1 cellular context compared by ENCODE assay signal in the genomic region with DNA sequence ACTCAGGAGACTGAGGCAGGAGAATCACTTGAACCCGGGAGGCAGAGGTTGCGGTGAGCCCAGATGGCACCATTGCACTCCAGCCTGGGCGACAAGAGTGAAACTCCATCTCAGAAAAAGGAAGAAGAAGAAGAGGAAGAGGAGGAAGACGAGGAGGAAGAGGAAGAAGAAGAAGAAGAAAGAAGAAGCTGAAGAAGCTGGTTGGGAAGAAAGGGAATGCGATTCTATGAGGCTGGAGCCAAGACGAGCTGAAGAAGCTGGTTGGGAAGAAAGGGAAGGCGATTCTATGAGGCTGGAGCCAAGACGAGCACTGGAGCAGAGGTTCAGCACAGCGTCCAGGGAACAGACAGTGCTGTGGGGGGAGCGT.
TF ChIP-seq lines count a peak whose summit lies in the region.

No MANE protein-coding gene starts in this region.

TF ChIP-seq in K562, 482 proteins besides CTCF, POLR2A, EP300 and RAD21:
- TF ChIP-seq, protein P1, sequence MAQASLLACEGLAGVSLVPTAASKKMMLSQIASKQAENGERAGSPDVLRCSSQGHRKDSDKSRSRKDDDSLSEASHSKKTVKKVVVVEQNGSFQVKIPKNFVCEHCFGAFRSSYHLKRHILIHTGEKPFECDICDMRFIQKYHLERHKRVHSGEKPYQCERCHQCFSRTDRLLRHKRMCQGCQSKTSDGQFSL (CRISPR knock-in tag; IDR thresholded peaks at IDR 0.05), result no peak
- TF ChIP-seq, protein P1 (tag; IDR thresholded peaks at IDR 0.05), result no peak
- TF ChIP-seq, protein P2, sequence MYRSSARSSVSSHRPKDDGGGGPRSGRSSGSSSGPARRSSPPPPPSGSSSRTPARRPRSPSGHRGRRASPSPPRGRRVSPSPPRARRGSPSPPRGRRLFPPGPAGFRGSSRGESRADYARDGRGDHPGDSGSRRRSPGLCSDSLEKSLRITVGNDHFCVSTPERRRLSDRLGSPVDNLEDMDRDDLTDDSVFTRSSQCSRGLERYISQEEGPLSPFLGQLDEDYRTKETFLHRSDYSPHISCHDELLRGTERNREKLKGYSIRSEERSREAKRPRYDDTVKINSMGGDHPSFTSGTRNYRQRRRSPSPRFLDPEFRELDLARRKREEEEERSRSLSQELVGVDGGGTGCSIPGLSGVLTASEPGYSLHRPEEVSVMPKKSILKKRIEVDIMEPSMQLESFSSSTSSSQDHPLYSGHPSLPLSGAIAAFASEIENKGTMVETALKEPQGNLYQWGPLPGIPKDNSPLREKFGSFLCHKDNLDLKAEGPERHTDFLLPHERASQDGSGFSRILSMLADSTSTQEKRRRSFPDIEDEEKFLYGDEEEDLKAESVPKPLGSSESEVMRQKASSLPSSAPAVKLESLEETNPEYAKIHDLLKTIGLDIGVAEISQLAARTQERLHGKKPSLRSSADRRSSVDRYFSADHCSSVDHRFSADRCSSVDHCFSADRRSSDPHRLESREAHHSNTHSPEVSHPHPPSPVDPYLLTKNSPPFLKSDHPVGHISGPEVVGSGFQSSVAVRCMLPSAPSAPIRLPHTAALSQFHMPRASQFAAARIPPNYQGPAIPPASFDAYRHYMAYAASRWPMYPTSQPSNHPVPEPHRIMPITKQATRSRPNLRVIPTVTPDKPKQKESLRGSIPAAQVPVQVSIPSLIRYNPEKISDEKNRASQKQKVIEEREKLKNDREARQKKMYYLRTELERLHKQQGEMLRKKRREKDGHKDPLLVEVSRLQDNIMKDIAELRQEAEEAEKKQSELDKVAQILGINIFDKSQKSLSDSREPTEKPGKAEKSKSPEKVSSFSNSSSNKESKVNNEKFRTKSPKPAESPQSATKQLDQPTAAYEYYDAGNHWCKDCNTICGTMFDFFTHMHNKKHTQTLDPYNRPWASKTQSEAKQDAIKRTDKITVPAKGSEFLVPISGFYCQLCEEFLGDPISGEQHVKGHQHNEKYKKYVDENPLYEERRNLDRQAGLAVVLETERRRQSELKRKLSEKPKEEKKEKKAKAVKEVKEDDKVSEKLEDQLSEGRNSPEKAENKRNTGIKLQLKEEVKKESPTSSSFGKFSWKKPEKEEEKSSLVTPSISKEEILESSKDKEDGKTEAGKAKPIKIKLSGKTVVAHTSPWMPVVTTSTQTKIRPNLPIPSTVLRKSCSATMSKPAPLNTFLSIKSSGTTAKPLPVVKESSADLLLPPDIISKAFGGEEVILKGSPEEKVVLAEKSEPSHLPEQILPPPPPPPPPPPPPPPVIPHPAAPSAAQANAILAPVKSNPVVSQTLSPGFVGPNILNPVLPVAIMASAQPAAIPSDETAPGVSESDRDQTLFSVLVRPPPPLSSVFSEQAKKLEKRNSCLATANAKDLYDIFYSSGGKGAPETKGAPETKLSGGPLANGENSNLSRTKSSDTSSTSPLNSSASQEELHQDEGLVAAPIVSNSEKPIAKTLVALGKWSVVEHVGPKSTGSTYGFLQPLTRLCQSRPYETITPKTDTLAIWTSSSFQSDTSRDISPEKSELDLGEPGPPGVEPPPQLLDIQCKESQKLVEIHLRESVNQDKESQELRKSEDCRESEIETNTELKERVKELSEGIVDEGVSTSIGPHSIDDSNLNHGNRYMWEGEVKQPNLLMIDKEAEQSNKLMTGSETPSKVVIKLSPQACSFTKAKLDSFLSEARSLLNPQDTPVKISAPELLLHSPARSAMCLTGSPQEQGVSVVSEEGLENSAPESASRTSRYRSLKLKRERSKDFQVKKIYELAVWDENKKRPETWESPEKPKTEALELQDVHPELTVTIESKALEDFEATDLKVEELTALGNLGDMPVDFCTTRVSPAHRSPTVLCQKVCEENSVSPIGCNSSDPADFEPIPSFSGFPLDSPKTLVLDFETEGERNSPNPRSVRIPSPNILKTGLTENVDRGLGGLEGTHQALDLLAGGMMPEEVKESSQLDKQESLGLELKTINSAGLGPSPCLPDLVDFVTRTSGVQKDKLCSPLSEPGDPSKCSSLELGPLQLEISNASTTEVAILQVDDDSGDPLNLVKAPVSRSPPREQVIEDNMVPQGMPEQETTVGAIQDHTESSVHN (IDR thresholded peaks at IDR 0.05; ENCODE audit: borderline replicate concordance in 1 of 2, low read depth in 1 of 2), result no peak
- TF ChIP-seq FIP1L1 (IDR thresholded peaks at IDR 0.05; ENCODE audit: low read depth, low read length, poor library complexity, severe bottlenecking), result no peak
- TF ChIP-seq HOXB6 (CRISPR knock-in tag; IDR thresholded peaks at IDR 0.05; ENCODE audit: borderline replicate concordance), result no peak
- TF ChIP-seq, protein P3, sequence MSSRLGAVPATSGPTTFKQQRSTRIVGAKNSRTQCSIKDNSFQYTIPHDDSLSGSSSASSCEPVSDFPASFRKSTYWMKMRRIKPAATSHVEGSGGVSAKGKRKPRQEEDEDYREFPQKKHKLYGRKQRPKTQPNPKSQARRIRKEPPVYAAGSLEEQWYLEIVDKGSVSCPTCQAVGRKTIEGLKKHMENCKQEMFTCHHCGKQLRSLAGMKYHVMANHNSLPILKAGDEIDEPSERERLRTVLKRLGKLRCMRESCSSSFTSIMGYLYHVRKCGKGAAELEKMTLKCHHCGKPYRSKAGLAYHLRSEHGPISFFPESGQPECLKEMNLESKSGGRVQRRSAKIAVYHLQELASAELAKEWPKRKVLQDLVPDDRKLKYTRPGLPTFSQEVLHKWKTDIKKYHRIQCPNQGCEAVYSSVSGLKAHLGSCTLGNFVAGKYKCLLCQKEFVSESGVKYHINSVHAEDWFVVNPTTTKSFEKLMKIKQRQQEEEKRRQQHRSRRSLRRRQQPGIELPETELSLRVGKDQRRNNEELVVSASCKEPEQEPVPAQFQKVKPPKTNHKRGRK (tag; IDR thresholded peaks at IDR 0.05), result peak; percentile 73
- no peak for TF ChIP-seq CBX5 (IDR thresholded peaks at IDR 0.05; ENCODE audit: borderline replicate concordance, low read depth)
- TF ChIP-seq ZNF785 (CRISPR knock-in tag; IDR thresholded peaks at IDR 0.05), result no peak
